Comparison of ENCODE assay signal across 8 cellular contexts in the genomic region with DNA sequence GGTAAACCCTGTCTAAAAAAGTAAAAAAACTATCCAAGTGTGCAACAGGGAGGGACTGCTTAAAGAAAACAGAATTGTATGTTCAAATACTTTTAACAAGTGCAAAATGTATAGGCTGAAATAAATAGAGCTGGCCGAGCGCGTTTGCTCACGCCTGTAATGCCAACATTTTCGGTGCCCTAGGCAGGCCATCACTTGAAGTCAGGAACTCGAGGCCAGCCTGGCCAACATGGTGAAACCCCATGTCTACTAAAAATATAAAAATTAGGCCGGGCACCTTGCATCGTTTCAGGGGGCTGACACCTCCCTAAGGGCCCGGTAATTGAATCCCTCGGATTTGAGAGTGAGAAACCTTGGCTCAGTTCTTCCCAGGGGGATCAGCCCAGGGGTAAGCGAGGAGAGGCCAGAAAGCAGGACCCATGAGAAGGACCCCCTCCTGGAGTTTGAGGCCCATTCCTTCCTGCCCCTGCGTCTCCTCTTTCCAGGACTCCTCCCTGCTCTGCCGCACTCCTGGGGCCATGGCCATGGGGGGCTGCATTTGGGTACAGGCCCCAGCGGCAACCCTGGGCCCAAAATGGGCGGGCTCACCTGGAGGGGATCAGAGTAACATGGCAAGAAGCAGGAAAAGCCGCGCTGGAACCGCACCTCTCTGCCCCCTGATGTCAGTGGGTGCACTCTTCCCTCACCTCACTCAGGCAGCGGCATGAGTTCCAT.
DNase-seq lines count a peak whose midpoint lies in the region; ATAC-seq, FAIRE-seq and TF ChIP-seq lines count a peak whose summit lies in the region.

No MANE protein-coding gene starts in this region.

- no peaks in the 10 kb centered on the region for H3K9me3 ChIP-seq in CD4-positive, alpha-beta T cell (ENCODE audit: control insufficient read depth, low read length)
- H3K9me3 ChIP-seq in PC-3 (ENCODE audit: low read length) (no peaks in the 10 kb centered on the region), endothelial cell of umbilical vein (replicated peaks; ENCODE audit: control insufficient read depth, insufficient read depth, low read length) (no peaks in the 10 kb centered on the region), osteoblast (ENCODE audit: low read depth, low read length) (no peaks in the 10 kb centered on the region)

- H3K79me2 ChIP-seq in PC-3 (ENCODE audit: low read length): peaks cover 10% of the 10 kb centered on the region
- no peaks in the 10 kb centered on the region for H3K79me2 ChIP-seq in endothelial cell of umbilical vein (ENCODE audit: control insufficient read depth, insufficient read depth, low read length)
- peaks cover 3% of the 10 kb centered on the region for H3K79me2 ChIP-seq in osteoblast (ENCODE audit: insufficient read depth, low read length)

- no peaks in the 10 kb centered on the region for H3K9me3 Mint-ChIP-seq in CD4-positive, alpha-beta T cell

- intact Hi-C loops in CD4-positive, alpha-beta T cell (cut with DNase I, micrococcal nuclease): loop anchor here (2.0 to 10.0 kb wide), 6 partner anchors 73 to 459 kb away; a partner anchor contains a TSS
- intact Hi-C loops in PC-3 (cut with micrococcal nuclease): no loop called here
- intact Hi-C loops in endothelial cell of umbilical vein (cut with micrococcal nuclease): loop anchor here (1.0 to 10.0 kb wide), 4 partner anchors 75 to 459 kb away; a partner anchor contains a TSS

- peak; percentile 8 for FAIRE-seq in endothelial cell of umbilical vein (lab: Jason Lieb, UNC)

- H3K9me1 ChIP-seq in endothelial cell of umbilical vein (replicated peaks; ENCODE audit: control insufficient read depth, extremely low read depth, insufficient read depth, low read length): no peaks in the 10 kb centered on the region

- no peak for TF ChIP-seq POLR2A in endothelial cell of umbilical vein (IDR thresholded peaks at IDR 0.05; ENCODE audit: low read depth, low read length)

- peak overlapping the region; percentile 96 for H2AFZ ChIP-seq in PC-3 (ENCODE audit: low read length)
- peak overlapping the region; percentile 11 for H2AFZ ChIP-seq in endothelial cell of umbilical vein (ENCODE audit: low read depth, low read length)
- peak overlapping the region; percentile 96 for H2AFZ ChIP-seq in osteoblast (ENCODE audit: low read length)

- no peaks in the 10 kb centered on the region for H3K36me3 ChIP-seq in PC-3 (ENCODE audit: low read depth, low read length)
- H3K36me3 ChIP-seq in endothelial cell of umbilical vein (ENCODE audit: control insufficient read depth in 2 of 2, extremely low read depth in 1 of 2, insufficient read depth in 2 of 2, low read length in 2 of 2): no peaks in the 10 kb centered on the region
- no peaks in the 10 kb centered on the region for H3K36me3 ChIP-seq in osteoblast (ENCODE audit: insufficient read depth, low read length)

- POLR2A ChIA-PET in CD4-positive, alpha-beta T cell (lab: Charles Lee): interaction anchor here (0.7 to 2.8 kb wide), 20 partner anchors 8 to 864 kb away, joined by 3 to 71 read pairs (median 8); a partner anchor contains a TSS
- POLR2A ChIA-PET in PC-3 (lab: Charles Lee; ENCODE audit: unreplicated experiment): interaction anchor here (0.6 to 1.2 kb wide), 3 partner anchors 161 to 568 kb away, joined by 4 to 8 read pairs (median 8); no protein-coding TSS in a partner anchor
- POLR2A ChIA-PET in endothelial cell of umbilical vein (lab: Charles Lee): interaction anchor here (1.3 kb wide), 2 partner anchors 150 to 151 kb away, joined by 4 to 6 read pairs; a partner anchor contains a TSS

- H3K4me3 ChIP-seq in PC-3 (ENCODE audit: low read length): peak overlapping the region; percentile 98
- H3K4me3 ChIP-seq in endothelial cell of umbilical vein (replicated peaks in 1 of 3; ENCODE audit: insufficient read depth in 1 of 3, low read depth in 1 of 3, low read length in 3 of 3): peak overlapping the region; percentile 24 to 62 (median 59)
- H3K4me3 ChIP-seq in osteoblast (ENCODE audit: insufficient read depth, low read length): peak overlapping the region; percentile 80

- no peaks in the 10 kb centered on the region for H3K9me2 ChIP-seq in PC-3 (replicated peaks; ENCODE audit: low read length)

- H3K4me3 Mint-ChIP-seq in CD4-positive, alpha-beta T cell: peak overlapping the region; percentile 96

- H3K4me1 ChIP-seq in PC-3 (ENCODE audit: insufficient read depth, low read length) (peaks cover 17% of the 10 kb centered on the region), endothelial cell of umbilical vein (ENCODE audit: control insufficient read depth, extremely low read depth, insufficient read depth, low read length) (peaks cover 8% of the 10 kb centered on the region), osteoblast (ENCODE audit: insufficient read depth, low read length) (peaks cover 13% of the 10 kb centered on the region)

- no peak for TF ChIP-seq CTCF in CD4-positive, alpha-beta T cell (IDR thresholded peaks at IDR 0.05)
- no peak for TF ChIP-seq CTCF in PC-3 (conservative IDR thresholded peaks at IDR 0.05; ENCODE audit: low read depth, low read length)
- TF ChIP-seq CTCF in endothelial cell of umbilical vein (IDR thresholded peaks at IDR 0.05; ENCODE audit: extremely low read depth in 1 of 2, insufficient read depth in 1 of 2, low read depth in 1 of 2, low read length in 2 of 2): no peak
- TF ChIP-seq CTCF in osteoblast (IDR thresholded peaks at IDR 0.05; ENCODE audit: extremely low read depth, low read depth, low read length): no peak

- H3K27ac ChIP-seq in CD4-positive, alpha-beta T cell (ENCODE audit: low read depth, low read length): peak overlapping the region; percentile 98
- H3K27ac ChIP-seq in PC-3 (ENCODE audit: low read length): peak overlapping the region; percentile 76
- H3K27ac ChIP-seq in endothelial cell of umbilical vein (ENCODE audit: insufficient read depth, low read depth, low read length): peak overlapping the region; percentile 90
- peak overlapping the region; percentile 100 for H3K27ac ChIP-seq in osteoblast (ENCODE audit: low read depth, low read length)

- peaks cover 4% of the 10 kb centered on the region for H3F3A ChIP-seq in PC-3 (ENCODE audit: low read length, unreplicated experiment)

- peak overlapping the region; percentile 97 for H3K27ac Mint-ChIP-seq in CD4-positive, alpha-beta T cell

- CTCF ChIA-PET in CD4-positive, alpha-beta T cell (lab: Charles Lee): interaction anchor here (0.7 to 1.3 kb wide), 3 partner anchors 76 to 432 kb away, joined by 3 read pairs; a partner anchor contains a TSS
- CTCF ChIA-PET in PC-3 (lab: Charles Lee): no interaction called here
- CTCF ChIA-PET in endothelial cell of umbilical vein (lab: Charles Lee): interaction anchor here (0.8 to 1.3 kb wide), 2 partner anchors 59 to 68 kb away, joined by 3 read pairs; no protein-coding TSS in a partner anchor

- H3K36me3 Mint-ChIP-seq in CD4-positive, alpha-beta T cell (ENCODE audit: low read depth): peaks cover 11% of the 10 kb centered on the region

- no peaks in the 10 kb centered on the region for H4K20me1 ChIP-seq in PC-3 (ENCODE audit: low read length)
- no peaks in the 10 kb centered on the region for H4K20me1 ChIP-seq in endothelial cell of umbilical vein (replicated peaks; ENCODE audit: control insufficient read depth, extremely low read depth, insufficient read depth, low read length)
- no peaks in the 10 kb centered on the region for H4K20me1 ChIP-seq in osteoblast (ENCODE audit: insufficient read depth, low read length)

- DNase-seq in CD4-positive, alpha-beta T cell: no peak
- DNase-seq in PC-3: no peak
- DNase-seq in endothelial cell of umbilical vein (ENCODE audit: low read depth, low spot score): no peak
- DNase-seq in osteoblast (ENCODE audit: insufficient read length, low spot score, missing footprints): no peak
- no peak for DNase-seq in NCI-H1930 (lab: John Stamatoyannopoulos, UW)
- DNase-seq in ecto neural progenitor cell (ENCODE audit: low spot score): no peak
- DNase-seq in stimulated activated CD4-positive, alpha-beta T cell treated with anti-CD3 and anti-CD28 coated beads, Interleukin-1b, Interleukin-23, amount 100 ng/mL, for 48 hours: no peak
- no peak for DNase-seq in NCI-H2107 (lab: John Stamatoyannopoulos, UW)

- peak overlapping the region; percentile 93 for H3K4me2 ChIP-seq in PC-3 (ENCODE audit: low read length)
- peak overlapping the region; percentile 67 for H3K4me2 ChIP-seq in endothelial cell of umbilical vein (ENCODE audit: insufficient read depth, low read length)
- H3K4me2 ChIP-seq in osteoblast (ENCODE audit: insufficient read depth, low read length): peak overlapping the region; percentile 85

- peaks cover 24% of the 10 kb centered on the region for H3K4me1 Mint-ChIP-seq in CD4-positive, alpha-beta T cell (ENCODE audit: low read depth)

- BruUV-seq in PC-3 (replicated peaks; lab: Mats Ljungman, UMichigan) (TSS peak; percentile 97), endothelial cell of umbilical vein (replicated peaks; lab: Mats Ljungman, UMichigan) (TSS peak; percentile 96)

- peaks cover 3% of the 10 kb centered on the region for H3K27me3 Mint-ChIP-seq in CD4-positive, alpha-beta T cell

- no peaks in the 10 kb centered on the region for H3K27me3 ChIP-seq in CD4-positive, alpha-beta T cell (ENCODE audit: control insufficient read depth, insufficient read depth, low read length)
- H3K27me3 ChIP-seq in PC-3 (ENCODE audit: low read length) (no peaks in the 10 kb centered on the region), endothelial cell of umbilical vein (ENCODE audit: control insufficient read depth in 2 of 2, insufficient read depth in 2 of 2, low read length in 2 of 2) (no peaks in the 10 kb centered on the region), osteoblast (ENCODE audit: insufficient read depth, low read length) (no peaks in the 10 kb centered on the region)

- dilution Hi-C loops in endothelial cell of umbilical vein (cut with MboI; ENCODE audit: extremely low pct_ligation_motif_present, low sequenced_read_pairs): no loop called here

- H3K9ac ChIP-seq in PC-3 (ENCODE audit: low read length) (peak overlapping the region; percentile 96), endothelial cell of umbilical vein (replicated peaks; ENCODE audit: extremely low read depth, insufficient read depth, low read length) (peak overlapping the region; percentile 92)

- no peak for ATAC-seq in CD4-positive, alpha-beta T cell (ENCODE audit: poor library complexity)
- no peak for ATAC-seq in PC-3

TF ChIP-seq in endothelial cell of umbilical vein, 7 proteins besides CTCF, POLR2A, EP300 and RAD21 (continues in another document):
- TF ChIP-seq GATA2 (IDR thresholded peaks at IDR 0.05; ENCODE audit: insufficient read depth, insufficient read length, low read depth, low read length) (no peak), EZH2 (IDR thresholded peaks at IDR 0.05; ENCODE audit: borderline replicate concordance, low read depth, low read length, severe bottlenecking) (no peak), JUN (IDR thresholded peaks at IDR 0.05; ENCODE audit: borderline replicate concordance, insufficient read depth, insufficient read length, low read depth) (no peak), POLR2AphosphoS5 (IDR thresholded peaks at IDR 0.05; ENCODE audit: insufficient read depth, low read depth, low read length) (no peak), FOS (IDR thresholded peaks at IDR 0.05; ENCODE audit: borderline replicate concordance, insufficient read depth, low read length) (no peak)
- TF ChIP-seq, protein P1, sequence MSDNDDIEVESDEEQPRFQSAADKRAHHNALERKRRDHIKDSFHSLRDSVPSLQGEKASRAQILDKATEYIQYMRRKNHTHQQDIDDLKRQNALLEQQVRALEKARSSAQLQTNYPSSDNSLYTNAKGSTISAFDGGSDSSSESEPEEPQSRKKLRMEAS (IDR thresholded peaks at IDR 0.05; ENCODE audit: insufficient read depth, insufficient read length): no peak

Comparison
In these comparisons a context has a peak if more than half of its experiments do, and no peak if none do; other contexts are left out.
1. H2AFZ ChIP-seq: peak in every context shown above with its lines; median percentile 96 in PC-3; 96 in osteoblast; 11 in endothelial cell of umbilical vein.